ENCODE assay signal across 29 cellular contexts in genomic region chr12:96077081-96077480, GRCh38.
"Had no signal": no experiment of that assay in that cellular context is flagged by ENCODE, and none has a peak within 500 bp of the region (broad histone marks: within the 10 kb centered on the region; RNA-seq: fewer than 3 reads in every experiment).

No MANE protein-coding gene starts in this region.

- H3K36me3 Mint-ChIP-seq: activated naive CD4-positive, alpha-beta T cell treated with anti-CD3 and anti-CD28 coated beads, Interleukin-2, amount 50 U/mL, for 24 hours; activated naive CD8-positive, alpha-beta T cell treated with anti-CD3 and anti-CD28 coated beads, Interleukin-2, amount 10 ng/mL, durations not matched to agents 7 days and 5 days had no signal

- H3K4me1 Mint-ChIP-seq: activated naive CD4-positive, alpha-beta T cell treated with anti-CD3 and anti-CD28 coated beads, Interleukin-2, amount 50 U/mL, for 24 hours; central memory CD8-positive, alpha-beta T cell had no signal

- H3K4me3 Mint-ChIP-seq: activated CD4-positive, alpha-beta T cell treated with anti-CD3 and anti-CD28 coated beads for 36 hours; activated CD4-positive, alpha-beta T cell treated with anti-CD3 and anti-CD28 coated beads, Interleukin-2, amount 10 ng/mL, durations not matched to agents 7 days and 5 days; activated CD8-positive, alpha-beta T cell treated with anti-CD3 and anti-CD28 coated beads, Interleukin-2, amount 10 ng/mL, durations not matched to agents 7 days and 5 days; activated naive CD4-positive, alpha-beta T cell treated with anti-CD3 and anti-CD28 coated beads, Interleukin-2, amount 50 U/mL, for 24 hours; activated naive CD8-positive, alpha-beta T cell treated with anti-CD3 and anti-CD28 coated beads, Interleukin-2, amount 10 ng/mL, durations not matched to agents 7 days and 5 days; activated T-cell treated with anti-CD3 and anti-CD28 coated beads, Interleukin-2, amount 50 U/mL, for 24 hours; central memory CD8-positive, alpha-beta T cell had no signal

- H3K27me3 Mint-ChIP-seq: activated CD4-positive, alpha-beta T cell treated with anti-CD3 and anti-CD28 coated beads for 36 hours; activated CD4-positive, alpha-beta T cell treated with anti-CD3 and anti-CD28 coated beads, Interleukin-2, amount 10 ng/mL, durations not matched to agents 7 days and 5 days; activated naive CD4-positive, alpha-beta T cell treated with anti-CD3 and anti-CD28 coated beads, Interleukin-2, amount 50 U/mL, for 24 hours; activated T-cell treated with anti-CD3 and anti-CD28 coated beads, Interleukin-2, amount 50 U/mL, for 24 hours had no signal

- H3K27ac Mint-ChIP-seq: activated CD4-positive, alpha-beta T cell treated with anti-CD3 and anti-CD28 coated beads for 36 hours; activated CD4-positive, alpha-beta T cell treated with anti-CD3 and anti-CD28 coated beads, Interleukin-2, amount 10 ng/mL, durations not matched to agents 7 days and 5 days; activated CD8-positive, alpha-beta T cell treated with anti-CD3 and anti-CD28 coated beads, Interleukin-2, amount 10 ng/mL, durations not matched to agents 7 days and 5 days; activated naive CD4-positive, alpha-beta T cell treated with anti-CD3 and anti-CD28 coated beads, Interleukin-2, amount 50 U/mL, for 24 hours; activated naive CD8-positive, alpha-beta T cell treated with anti-CD3 and anti-CD28 coated beads, Interleukin-2, amount 10 ng/mL, durations not matched to agents 7 days and 5 days; activated T-cell treated with anti-CD3 and anti-CD28 coated beads, Interleukin-2, amount 50 U/mL, for 24 hours; activated T-helper 2 cell treated with anti-CD3 and anti-CD28 coated beads, Interferon-gamma antibody, Interleukin-2, Interleukin-4, amounts not matched to agents 10 μg/mL and 5 μg/mL and 100 μg/mL, durations not matched to agents 14 hours and 24 hours and 36 hours had no signal

- H3K27me3 ChIP-seq: ascending aorta, cardiac muscle cell, MG63, SJCRH30 had no signal

- H3K4me3 ChIP-seq: ascending aorta, cardiac muscle cell, MG63, SJCRH30, SK-N-MC had no signal

- H3K9me3 ChIP-seq: ascending aorta, MG63, SJCRH30 had no signal

- H3K4me1 ChIP-seq: ascending aorta had no signal

- H3K36me3 ChIP-seq: ascending aorta, cardiac muscle cell, MG63, SJCRH30, WERI-Rb-1 had no signal

- ATAC-seq: activated CD4-positive, alpha-beta T cell treated with anti-CD3 and anti-CD28 coated beads for 36 hours; activated CD8-positive, alpha-beta T cell treated with anti-CD3 and anti-CD28 coated beads, Interleukin-2, amount 10 ng/mL, durations not matched to agents 7 days and 5 days had no signal

- H3K27ac ChIP-seq: ascending aorta, cardiac muscle cell, SJCRH30, SK-N-MC, WERI-Rb-1 had no signal

- DNase-seq: activated CD4-positive, alpha-beta T cell treated with anti-CD3 and anti-CD28 coated beads for 36 hours; activated CD4-positive, alpha-beta T cell treated with anti-CD3 and anti-CD28 coated beads, Interleukin-2, amount 10 ng/mL, durations not matched to agents 7 days and 5 days; activated CD4-positive, alpha-beta T cell treated with anti-CD3 and anti-CD28 coated beads, Interleukin-2, amount 50 U/mL, for 48 hours; activated CD8-positive, alpha-beta T cell treated with anti-CD3 and anti-CD28 coated beads, Interleukin-2, amount 10 ng/mL, durations not matched to agents 7 days and 5 days; activated gamma-delta T cell; activated naive CD4-positive, alpha-beta T cell treated with Interleukin-2 at 50 U/mL for 16 hours; activated naive CD8-positive, alpha-beta T cell treated with anti-CD3 and anti-CD28 coated beads, Interleukin-2, amount 10 ng/mL, durations not matched to agents 7 days and 5 days; activated T-cell treated with anti-CD3 and anti-CD28 coated beads, Interleukin-2, amount 50 U/mL, for 24 hours; amygdala; Karpas-422; KBM-7; MG63; NCI-H1048; NCI-H1105 treated with DMSO at 0.1 percent for 48 hours; NCI-H1694; NCI-H1930; NCI-H2081 treated with DMSO at 0.1 percent for 48 hours; NCI-H510A; NCI-H526; SHP77; SJCRH30; T1000; WERI-Rb-1 had no signal

- H3K9me3 Mint-ChIP-seq: activated CD4-positive, alpha-beta T cell treated with anti-CD3 and anti-CD28 coated beads, Interleukin-2, amount 10 ng/mL, durations not matched to agents 7 days and 5 days; activated naive CD4-positive, alpha-beta T cell treated with anti-CD3 and anti-CD28 coated beads, Interleukin-2, amount 50 U/mL, for 24 hours; activated naive CD8-positive, alpha-beta T cell treated with anti-CD3 and anti-CD28 coated beads, Interleukin-2, amount 10 ng/mL, durations not matched to agents 7 days and 5 days; activated T-cell treated with anti-CD3 and anti-CD28 coated beads, Interleukin-2, amount 50 U/mL, for 24 hours; activated T-helper 2 cell treated with anti-CD3 and anti-CD28 coated beads, Interferon-gamma antibody, Interleukin-2, Interleukin-4, amounts not matched to agents 10 μg/mL and 5 μg/mL and 100 μg/mL, durations not matched to agents 14 hours and 24 hours and 36 hours; central memory CD8-positive, alpha-beta T cell had no signal
